ENCODE assay signal across 24 cellular contexts in genomic region chr13:94198666-94199065, GRCh38.
A peak's percentile ranks its signal among the peaks of the same experiment; 100 is the strongest.
DNase-seq lines count a peak whose midpoint lies in the region; FAIRE-seq and TF ChIP-seq lines count a peak whose summit lies in the region.
"Had no signal": no experiment of that assay in that cellular context is flagged by ENCODE, and none has a peak within 500 bp of the region (broad histone marks: within the 10 kb centered on the region; RNA-seq: fewer than 3 reads in every experiment).

No MANE protein-coding gene starts in this region.

- H3K18ac ChIP-seq in mesenchymal stem cell (ENCODE audit: low read depth in 1 of 2, low read length in 2 of 2): peak overlapping the region in 1 of 2 experiments; percentile 1

- no peaks in the 10 kb centered on the region for H3K79me1 ChIP-seq in mesenchymal stem cell (replicated peaks; ENCODE audit: low read length, poor library complexity, severe bottlenecking)

- H3K4me3 ChIP-seq in A673 (ENCODE audit: low read depth, low read length, poor library complexity, severe bottlenecking) (no peak overlapping the region), astrocyte (ENCODE audit: insufficient read depth, low read depth, low read length) (no peak overlapping the region), mesenchymal stem cell (ENCODE audit: insufficient read depth in 1 of 2, low read depth in 1 of 2, low read length in 2 of 2) (no peak overlapping the region)
- H3K4me3 ChIP-seq: K562, skin epidermis had no signal

- no peak overlapping the region for H3K14ac ChIP-seq in mesenchymal stem cell (ENCODE audit: low read length in 2 of 2)

- no peak overlapping the region for H4K8ac ChIP-seq in mesenchymal stem cell (ENCODE audit: low read length)

- H3K27ac ChIP-seq in A673 (ENCODE audit: low read depth, low read length, poor library complexity, severe bottlenecking) (peak overlapping the region; percentile 28), astrocyte (ENCODE audit: low read depth, low read length) (no peak overlapping the region), mesenchymal stem cell (ENCODE audit: low read length, poor library complexity, severe bottlenecking) (peak overlapping the region; percentile 41)
- H3K27ac ChIP-seq: skin epidermis had no signal

- H3K4me1 Mint-ChIP-seq in astrocyte (ENCODE audit: low read depth, unreplicated experiment): peaks cover 32% of the 10 kb centered on the region
- H3K4me1 Mint-ChIP-seq: memory B cell, nephron, T-helper 17 cell had no signal

- H2AFZ ChIP-seq in astrocyte (ENCODE audit: low read depth, low read length): no peak overlapping the region
- no peak overlapping the region for H2AFZ ChIP-seq in mesenchymal stem cell (ENCODE audit: low read depth, low read length)

- CTCF ChIA-PET in A673 (lab: Charles Lee): no interaction called here

- no peaks in the 10 kb centered on the region for H3K27me3 Mint-ChIP-seq in astrocyte (ENCODE audit: low read depth, unreplicated experiment)
- H3K27me3 Mint-ChIP-seq: CD4-positive, CD25-positive, alpha-beta regulatory T cell; memory B cell had no signal

- H3K4me3 Mint-ChIP-seq in astrocyte (ENCODE audit: unreplicated experiment): no peak overlapping the region
- H3K4me3 Mint-ChIP-seq: activated CD4-positive, alpha-beta memory T cell treated with anti-CD3 and anti-CD28 coated beads for 36 hours; CD4-positive, CD25-positive, alpha-beta regulatory T cell; memory B cell; nephron; T-helper 17 cell had no signal

- H4K20me1 ChIP-seq in astrocyte (ENCODE audit: insufficient read depth, low read length): no peaks in the 10 kb centered on the region

- H2AK5ac ChIP-seq in mesenchymal stem cell (ENCODE audit: low read length, severe bottlenecking): no peak overlapping the region

- intact Hi-C loops in A673 (cut with micrococcal nuclease; ENCODE audit: unreplicated experiment): loop anchor here (10.0 kb wide), 2 partner anchors 234 to 954 kb away; no protein-coding TSS in a partner anchor

- TF ChIP-seq CTCF in A673 (conservative IDR thresholded peaks at IDR 0.05; ENCODE audit: low read depth, low read length) (no peak), astrocyte (IDR thresholded peaks at IDR 0.05; ENCODE audit: insufficient read depth, low read depth, low read length) (no peak)

- H3K36me3 ChIP-seq in A673 (ENCODE audit: insufficient read depth, low read length, poor library complexity, severe bottlenecking) (no peaks in the 10 kb centered on the region), astrocyte (ENCODE audit: insufficient read depth, low read length) (no peaks in the 10 kb centered on the region), mesenchymal stem cell (ENCODE audit: control insufficient read depth in 1 of 2, insufficient read depth in 2 of 2, low read depth in 1 of 2, low read length in 2 of 2) (no peaks in the 10 kb centered on the region)

- H3K9me3 ChIP-seq in A673 (ENCODE audit: low read depth, low read length, poor library complexity, severe bottlenecking) (no peaks in the 10 kb centered on the region), astrocyte (ENCODE audit: insufficient read depth, low read depth, low read length) (no peaks in the 10 kb centered on the region), mesenchymal stem cell (ENCODE audit: control insufficient read depth, low read length) (no peaks in the 10 kb centered on the region)

- no peaks in the 10 kb centered on the region for H3K79me2 ChIP-seq in astrocyte (ENCODE audit: insufficient read depth, low read length)

- H2BK15ac ChIP-seq in mesenchymal stem cell (ENCODE audit: low read depth, poor library complexity, severe bottlenecking): no peak overlapping the region

- H2BK120ac ChIP-seq in mesenchymal stem cell (ENCODE audit: low read depth, low read length): no peak overlapping the region

- peak; percentile 78 for DNase-seq in A673 (ENCODE audit: low spot score)
- peak; percentile 83 for DNase-seq in LHCN-M2 (ENCODE audit: low read depth)
- DNase-seq in astrocyte (ENCODE audit: low read depth): peak; percentile 64
- no peak for DNase-seq in mesenchymal stem cell
- no peak for DNase-seq in HPDE6-E6E7 (ENCODE audit: extremely low spot score)
- DNase-seq in NCI-H1105 (lab: John Stamatoyannopoulos, UW): no peak
- no peak for DNase-seq in NCI-H1092 (lab: John Stamatoyannopoulos, UW)
- no peak for DNase-seq in stimulated activated CD4-positive, alpha-beta T cell treated with anti-CD3 and anti-CD28 coated beads, Interleukin-4, amount 100 ng/mL, for 4 hours
- DNase-seq: activated CD4-positive, alpha-beta memory T cell treated with anti-CD3 and anti-CD28 coated beads for 36 hours; activated CD4-positive, CD25-positive, alpha-beta regulatory T cell; activated naive CD4-positive, alpha-beta T cell; amygdala; CD4-positive, CD25-positive, alpha-beta regulatory T cell; foreskin melanocyte; GDM1; MV-4-11; NCI-H2107; SHP77 treated with DMSO at 0.1 percent for 48 hours; stimulated activated naive CD4-positive, alpha-beta T cell treated with Interleukin-2 at 50 U/mL for 16 hours; T-helper 17 cell had no signal

- WGBS in mesenchymal stem cell: 73% methylated on average over 4 of the region's 4 CpGs

- FAIRE-seq in astrocyte (lab: Jason Lieb, UNC): no peak
- FAIRE-seq: K562 had no signal

- no peak overlapping the region for H4K91ac ChIP-seq in mesenchymal stem cell (ENCODE audit: low read length)

- H3K27me3 ChIP-seq in A673 (replicated peaks; ENCODE audit: insufficient read depth, low read depth, low read length, poor library complexity) (no peaks in the 10 kb centered on the region), astrocyte (ENCODE audit: insufficient read depth, low read length) (no peaks in the 10 kb centered on the region), mesenchymal stem cell (ENCODE audit: control insufficient read depth in 1 of 2, insufficient read depth in 1 of 2, low read length in 2 of 2) (no peaks in the 10 kb centered on the region)

- no peaks in the 10 kb centered on the region for H3K36me3 Mint-ChIP-seq in astrocyte (ENCODE audit: low read depth, unreplicated experiment)
- H3K36me3 Mint-ChIP-seq: activated CD4-positive, alpha-beta memory T cell treated with anti-CD3 and anti-CD28 coated beads for 36 hours; CD4-positive, CD25-positive, alpha-beta regulatory T cell; memory B cell had no signal

- H3K4me2 ChIP-seq in astrocyte (ENCODE audit: low read length): peak overlapping the region; percentile 27
- no peak overlapping the region for H3K4me2 ChIP-seq in mesenchymal stem cell (ENCODE audit: low read length, poor library complexity, severe bottlenecking)

- BruUV-seq in A673 (replicated peaks; lab: Mats Ljungman, UMichigan): no TSS peak

- H3K4me1 ChIP-seq in A673 (ENCODE audit: insufficient read depth, low read length, poor library complexity, severe bottlenecking) (peaks cover 33% of the 10 kb centered on the region), astrocyte (ENCODE audit: insufficient read depth, low read length) (peaks cover 18% of the 10 kb centered on the region), mesenchymal stem cell (ENCODE audit: control insufficient read depth, insufficient read depth, low read depth, low read length) (peaks cover 4% of the 10 kb centered on the region)

- H3K23ac ChIP-seq in mesenchymal stem cell (ENCODE audit: low read length in 2 of 2): no peak overlapping the region

- H3K4ac ChIP-seq in mesenchymal stem cell (ENCODE audit: low read depth in 1 of 2, low read length in 2 of 2): no peak overlapping the region

- peak overlapping the region; percentile 87 for H3K27ac Mint-ChIP-seq in astrocyte (ENCODE audit: unreplicated experiment)
- H3K27ac Mint-ChIP-seq: activated CD4-positive, alpha-beta memory T cell treated with anti-CD3 and anti-CD28 coated beads for 36 hours; memory B cell; nephron; T-helper 17 cell had no signal

- POLR2A ChIA-PET in A673 (lab: Charles Lee; ENCODE audit: low non-redundant PET): no interaction called here

- H2BK5ac ChIP-seq in mesenchymal stem cell (ENCODE audit: low read depth, low read length, poor library complexity, severe bottlenecking): no peak overlapping the region

- no peak overlapping the region for H3K9ac ChIP-seq in astrocyte (ENCODE audit: low read length)
- no peak overlapping the region for H3K9ac ChIP-seq in mesenchymal stem cell (ENCODE audit: low read length)

- peaks cover 2% of the 10 kb centered on the region for H3K9me3 Mint-ChIP-seq in astrocyte (ENCODE audit: unreplicated experiment)
- H3K9me3 Mint-ChIP-seq: activated CD4-positive, alpha-beta memory T cell treated with anti-CD3 and anti-CD28 coated beads for 36 hours; memory B cell; nephron had no signal

- no peak overlapping the region for H2BK12ac ChIP-seq in mesenchymal stem cell (ENCODE audit: low read length in 2 of 2)

Comparison
In these comparisons a context has a peak if more than half of its experiments do, and no peak if none do; other contexts are left out.
1. DNase-seq: peak in A673 (single experiment), LHCN-M2 (single experiment) and astrocyte (single experiment); none in mesenchymal stem cell (single experiment), HPDE6-E6E7 (single experiment), NCI-H1105 (single experiment), NCI-H1092 (single experiment) and stimulated activated CD4-positive, alpha-beta T cell treated with anti-CD3 and anti-CD28 coated beads, Interleukin-4, amount 100 ng/mL, for 4 hours (0 of 2).